In genomic region chr3:149816986-149817385, GRCh38 we compare ENCODE assay signal across 11 cellular contexts. TPM values are rescaled to one million over a fixed set of nuclear protein-coding genes. Genes with fewer than 3 reads are reported as not detected.
A peak's percentile ranks its signal among the peaks of the same experiment; 100 is the strongest.
DNase-seq lines count a peak whose midpoint lies in the region; ATAC-seq, FAIRE-seq and TF ChIP-seq lines count a peak whose summit lies in the region.
"Had no signal": no experiment of that assay in that cellular context is flagged by ENCODE, and none has a peak within 500 bp of the region (broad histone marks: within the 10 kb centered on the region; RNA-seq: fewer than 3 reads in every experiment).

No MANE protein-coding gene starts in this region.

- TF ChIP-seq POLR2A in GM12878 (IDR thresholded peaks at IDR 0.05; ENCODE audit: low read depth, low read length): no peak

- RAD21 ChIA-PET in GM12878 (lab: Charles Lee; ENCODE audit: unreplicated experiment): interaction anchor here (1.2 kb wide), 1 partner anchor 9 kb away, joined by 3 read pairs; no protein-coding TSS in a partner anchor

- SMC1A ChIA-PET in GM12878 (lab: Charles Lee; ENCODE audit: uncharacterized antibody, unreplicated experiment): interaction anchor here (0.6 to 0.8 kb wide), 3 partner anchors 8 to 293 kb away, joined by 3 read pairs; no protein-coding TSS in a partner anchor

- H2AFZ ChIP-seq in GM12878 (ENCODE audit: control insufficient read depth, low read depth, low read length) (no peak overlapping the region), OCI-LY7 (ENCODE audit: low read length) (no peak overlapping the region)

- FAIRE-seq in GM12878 (lab: Jason Lieb, UNC): no peak

- intact Hi-C loops in GM12878 (cut with micrococcal nuclease; ENCODE audit: unreplicated experiment) (no loop called here), OCI-LY7 (cut with micrococcal nuclease; ENCODE audit: unreplicated experiment) (no loop called here)
- intact Hi-C loops in activated T-helper 1 cell treated with anti-CD3 and anti-CD28 coated beads, Interleukin-12 subunit alpha, Interleukin-12 subunit beta, Interleukin-2, Interleukin-4 antibody, amounts not matched to agents 30 ng/mL and 10 ng/mL and 1 ng/mL, durations not matched to agents 14 hours and 24 hours and 36 hours (cut with micrococcal nuclease): loop anchor here (10.0 kb wide), 1 partner anchor 788 kb away; the partner anchor contains the start of gene SELENOT

- H3K9ac ChIP-seq in GM12878 (ENCODE audit: control insufficient read depth, insufficient read depth, low read length): no peak overlapping the region

- H4K20me1 ChIP-seq in GM12878 (ENCODE audit: control insufficient read depth, insufficient read depth): no peaks in the 10 kb centered on the region
- H4K20me1 ChIP-seq in OCI-LY7 (ENCODE audit: insufficient read depth, low read length): peaks cover 20% of the 10 kb centered on the region

- CTCF ChIA-PET in GM12878 (lab: Yijun Ruan, JAX) (interaction anchor here (1.0 to 2.8 kb wide), 2 partner anchors 9 to 63 kb away, joined by 4 to 22 read pairs; no protein-coding TSS in a partner anchor), OCI-LY7 (lab: Charles Lee; ENCODE audit: unreplicated experiment) (no interaction called here)

- TF ChIP-seq CTCF in GM12878 (IDR thresholded peaks at IDR 0.05 in 2 of 3, conservative IDR thresholded peaks at IDR 0.05 in 1 of 3; ENCODE audit: control insufficient read depth in 2 of 3, extremely low read depth in 1 of 3, insufficient read depth in 1 of 3, low read depth in 3 of 3, low read length in 3 of 3) (no peak), OCI-LY7 (conservative IDR thresholded peaks at IDR 0.05; ENCODE audit: low read length) (no peak)

- POLR2A ChIA-PET in GM12878 (lab: Charles Lee): interaction anchor here (0.6 to 1.4 kb wide), 2 partner anchors 9 to 28 kb away, joined by 3 read pairs; no protein-coding TSS in a partner anchor
- POLR2A ChIA-PET in OCI-LY7 (lab: Charles Lee): no interaction called here

- H3K4me1 Mint-ChIP-seq in memory B cell: peaks cover 51% of the 10 kb centered on the region
- H3K4me1 Mint-ChIP-seq in activated T-helper 1 cell treated with anti-CD3 and anti-CD28 coated beads, Interleukin-12 subunit alpha, Interleukin-12 subunit beta, Interleukin-2, Interleukin-4 antibody, amounts not matched to agents 30 ng/mL and 10 ng/mL and 1 ng/mL, durations not matched to agents 14 hours and 24 hours and 36 hours (ENCODE audit: low read depth): peaks cover 65% of the 10 kb centered on the region

- 27% methylated on average over 2 of the region's 2 CpGs for WGBS in GM12878 (ENCODE audit: insufficient coverage, insufficient replicate concordance, low lambda C conversion rate, missing lambda C conversion rate)

- DNase-seq in COLO829 (ENCODE audit: low spot score): peak; percentile 72
- peak; percentile 22 for DNase-seq in M059J (ENCODE audit: low read depth)
- DNase-seq in GM12878 (ENCODE audit: low read depth, low spot score): no peak
- DNase-seq in memory B cell (ENCODE audit: low spot score in 2 of 2): no peak
- no peak for DNase-seq in OCI-LY7 (ENCODE audit: low spot score)
- no peak for DNase-seq in activated T-helper 1 cell treated with anti-CD3 and anti-CD28 coated beads, Interleukin-12 subunit alpha, Interleukin-12 subunit beta, Interleukin-2, Interleukin-4 antibody, amounts not matched to agents 30 ng/mL and 10 ng/mL and 1 ng/mL, durations not matched to agents 14 hours and 24 hours and 36 hours (ENCODE audit: low spot score)
- no peak for DNase-seq in T1000 (lab: John Stamatoyannopoulos, UW)
- DNase-seq in ureter (ENCODE audit: low spot score): no peak
- DNase-seq: NCI-H526 treated with DMSO at 0.1 percent for 48 hours had no signal

- H3K27ac ChIP-seq in GM12878 (ENCODE audit: control insufficient read depth, insufficient read depth): no peak overlapping the region
- H3K27ac ChIP-seq in OCI-LY7 (ENCODE audit: low read depth, low read length, poor library complexity, severe bottlenecking): no peak overlapping the region

- no peaks in the 10 kb centered on the region for H3K27me3 ChIP-seq in GM12878 (replicated peaks in 1 of 2; ENCODE audit: control insufficient read depth in 2 of 2, insufficient read depth in 2 of 2, low read length in 1 of 2)

- H3K4me3 ChIP-seq in GM12878 (0 out of 2 replicates have a peak overlapping the region, but pooled peaks have one; percentile 20), OCI-LY7 (ENCODE audit: low read depth, low read length, poor library complexity, severe bottlenecking) (no peak overlapping the region)

- TF ChIP-seq EP300 in GM12878 (IDR thresholded peaks at IDR 0.05; ENCODE audit: borderline replicate concordance in 1 of 2, control insufficient read depth in 1 of 2, low read depth in 2 of 2, low read length in 2 of 2): peak in 1 of 2 experiments; percentile 65; a peak in 1 of 4 replicates

- H3K4me3 Mint-ChIP-seq in memory B cell: no peak overlapping the region
- no peak overlapping the region for H3K4me3 Mint-ChIP-seq in activated T-helper 1 cell treated with anti-CD3 and anti-CD28 coated beads, Interleukin-12 subunit alpha, Interleukin-12 subunit beta, Interleukin-2, Interleukin-4 antibody, amounts not matched to agents 30 ng/mL and 10 ng/mL and 1 ng/mL, durations not matched to agents 14 hours and 24 hours and 36 hours

- H3K27me3 Mint-ChIP-seq in memory B cell: no peaks in the 10 kb centered on the region
- no peaks in the 10 kb centered on the region for H3K27me3 Mint-ChIP-seq in activated T-helper 1 cell treated with anti-CD3 and anti-CD28 coated beads, Interleukin-12 subunit alpha, Interleukin-12 subunit beta, Interleukin-2, Interleukin-4 antibody, amounts not matched to agents 30 ng/mL and 10 ng/mL and 1 ng/mL, durations not matched to agents 14 hours and 24 hours and 36 hours (ENCODE audit: insufficient read depth)

- no peaks in the 10 kb centered on the region for H3K9me2 ChIP-seq in OCI-LY7 (ENCODE audit: insufficient read depth, low read length)

- H3K9me3 ChIP-seq in GM12878 (replicated peaks; ENCODE audit: control insufficient read depth, insufficient read depth, low read length) (peaks cover 2% of the 10 kb centered on the region; the same call in 2 of the 3 replicates), OCI-LY7 (ENCODE audit: low read length) (peaks cover 12% of the 10 kb centered on the region; the same call in 1 of the 2 replicates)

- in situ Hi-C loops in GM12878 (cut with MboI): no loop called here

- H3K4me1 ChIP-seq in GM12878 (ENCODE audit: control insufficient read depth, insufficient read depth, low read length) (no peaks in the 10 kb centered on the region), OCI-LY7 (ENCODE audit: insufficient read depth, low read length, poor library complexity, severe bottlenecking) (peaks cover 27% of the 10 kb centered on the region)

- H3K36me3 Mint-ChIP-seq in memory B cell: peaks cover 5% of the 10 kb centered on the region
- H3K36me3 Mint-ChIP-seq in activated T-helper 1 cell treated with anti-CD3 and anti-CD28 coated beads, Interleukin-12 subunit alpha, Interleukin-12 subunit beta, Interleukin-2, Interleukin-4 antibody, amounts not matched to agents 30 ng/mL and 10 ng/mL and 1 ng/mL, durations not matched to agents 14 hours and 24 hours and 36 hours (ENCODE audit: low read depth): peaks cover 17% of the 10 kb centered on the region

- peak overlapping the region; percentile 41; the same call in 1 of the 2 replicates for H3K4me2 ChIP-seq in GM12878 (ENCODE audit: control insufficient read depth, insufficient read depth)
- H3K4me2 ChIP-seq in OCI-LY7 (ENCODE audit: low read length): no peak overlapping the region

- H3K79me2 ChIP-seq in GM12878 (ENCODE audit: control insufficient read depth, insufficient read depth, low read length) (peaks cover 78% of the 10 kb centered on the region), OCI-LY7 (ENCODE audit: insufficient read depth, low read depth, low read length) (peaks cover 89% of the 10 kb centered on the region)

- no peaks in the 10 kb centered on the region for H3K9me3 Mint-ChIP-seq in memory B cell
- no peaks in the 10 kb centered on the region for H3K9me3 Mint-ChIP-seq in activated T-helper 1 cell treated with anti-CD3 and anti-CD28 coated beads, Interleukin-12 subunit alpha, Interleukin-12 subunit beta, Interleukin-2, Interleukin-4 antibody, amounts not matched to agents 30 ng/mL and 10 ng/mL and 1 ng/mL, durations not matched to agents 14 hours and 24 hours and 36 hours

- H3K36me3 ChIP-seq in GM12878 (ENCODE audit: control insufficient read depth in 2 of 2, insufficient read depth in 2 of 2, low read length in 1 of 2) (no peaks in the 10 kb centered on the region), OCI-LY7 (ENCODE audit: insufficient read depth, low read length) (peaks cover 6% of the 10 kb centered on the region; the same call in 1 of the 2 replicates)

- H3K27ac Mint-ChIP-seq in memory B cell: peak overlapping the region; percentile 33
- no peak overlapping the region for H3K27ac Mint-ChIP-seq in activated T-helper 1 cell treated with anti-CD3 and anti-CD28 coated beads, Interleukin-12 subunit alpha, Interleukin-12 subunit beta, Interleukin-2, Interleukin-4 antibody, amounts not matched to agents 30 ng/mL and 10 ng/mL and 1 ng/mL, durations not matched to agents 14 hours and 24 hours and 36 hours

- BruUV-seq in GM12878 (replicated peaks; lab: Mats Ljungman, UMichigan): no TSS peak
- no TSS peak for BruUV-seq in OCI-LY7 (replicated peaks; lab: Mats Ljungman, UMichigan)

- ATAC-seq in GM12878 (no peak), memory B cell (ENCODE audit: low read depth) (no peak)
- ATAC-seq: esophagus mucosa had no signal

- TF ChIP-seq RAD21 in GM12878 (IDR thresholded peaks at IDR 0.05; ENCODE audit: insufficient read depth, low read depth, low read length): no peak

RNA-seq across cellular contexts. Expression of gene RNF13, which starts 4.0 kb away (rescaled TPM):
- total RNA-seq in M059J (2014; rRNA removed; shearing (Covaris generic)): 37.3 and 38.2 TPM in 2 replicates
- total RNA-seq in GM12878 (2013; cell fraction: nucleolus; rRNA removed): 75.3 and 82.0 TPM in 2 replicates
- 31.3 and 32.3 TPM in 2 replicates for total RNA-seq in GM12878 (2014; rRNA removed)
- total RNA-seq in GM12878 (2014; rRNA removed; fragmentation: Illumina TruSeq; extraction: Trizol): 34.6 and 37.8 TPM in 2 replicates
- total RNA-seq in GM12878 (2021): 22.3 and 24.8 TPM in 2 replicates
- 21.5 TPM for polyA plus RNA-seq in GM12878 (2011; ENCODE audit: low read depth)
- 45.9 and 80.0 TPM in 2 replicates for polyA plus RNA-seq in GM12878 (2011; rRNA removed)
- 19.5 and 21.2 TPM in 2 replicates for polyA plus RNA-seq in GM12878 (2011; cell fraction: cytosol; rRNA removed)
- 17.0 and 24.9 TPM in 2 replicates for polyA plus RNA-seq in GM12878 (2011; cell fraction: nucleus; rRNA removed)
- polyA plus RNA-seq in GM12878 (2012): 21.9 and 26.5 TPM in 2 replicates
- 27.2 and 35.5 TPM in 2 replicates for polyA plus RNA-seq in GM12878 (2014; fragmentation: Illumina TruSeq; extraction: Trizol)
- polyA plus RNA-seq in GM12878 (2014; fragmentation: Nextera tagmentation; extraction: Ambion mirVana): 10 to 100 TPM; 38.7 to 45.9 TPM
- polyA plus RNA-seq in GM12878 (2014; rRNA removed): 12.2 and 18.9 TPM in 2 replicates
- polyA plus RNA-seq in GM12878 (2016; fragmentation: Nextera tagmentation; extraction: Ambion mirVana): 10 to 100 TPM; 54.9 to 73.4 TPM
- 53.6 and 67.8 TPM in 2 replicates for polyA minus RNA-seq in GM12878 (2011; rRNA and poly(A)+ RNA removed)
- 25.3 and 29.0 TPM in 2 replicates for polyA minus RNA-seq in GM12878 (2011; cell fraction: cytosol; rRNA and poly(A)+ RNA removed)
- 40.5 and 58.5 TPM in 2 replicates for polyA minus RNA-seq in GM12878 (2011; cell fraction: nucleus; rRNA and poly(A)+ RNA removed)
- total RNA-seq in OCI-LY7 (2014; rRNA removed; shearing (Covaris generic)): 16.1 and 26.2 TPM in 2 replicates
- total RNA-seq in OCI-LY7 (2022): 37.3 and 48.5 TPM in 2 replicates
- total RNA-seq in activated T-helper 1 cell treated with anti-CD3 and anti-CD28 coated beads, Interleukin-12 subunit alpha, Interleukin-12 subunit beta, Interleukin-2, Interleukin-4 antibody, amounts not matched to agents 30 ng/mL and 10 ng/mL and 1 ng/mL, durations not matched to agents 14 hours and 24 hours and 36 hours: 41.1 and 41.6 TPM in 2 replicates
- 93.3 TPM for total RNA-seq in ureter

RNA-seq across cellular contexts. Expression of gene ANKUB1, which starts 24.6 kb away (rescaled TPM):
- not detected in 2 replicates for total RNA-seq in M059J (2014; rRNA removed; shearing (Covaris generic))
- total RNA-seq in GM12878 (2013; cell fraction: nucleolus; rRNA removed): not detected in 2 replicates
- total RNA-seq in GM12878 (2014; rRNA removed): not detected in 2 replicates
- total RNA-seq in GM12878 (2014; rRNA removed; fragmentation: Illumina TruSeq; extraction: Trizol): not detected in 2 replicates
- total RNA-seq in GM12878 (2021): not detected in 2 replicates
- not detected for polyA plus RNA-seq in GM12878 (2011; ENCODE audit: low read depth)
- 0.08 TPM in 1 of 2 replicates, not detected in the other for polyA plus RNA-seq in GM12878 (2011; rRNA removed)
- not detected in 2 replicates for polyA plus RNA-seq in GM12878 (2011; cell fraction: cytosol; rRNA removed)
- polyA plus RNA-seq in GM12878 (2011; cell fraction: nucleus; rRNA removed): not detected in 2 replicates
- polyA plus RNA-seq in GM12878 (2012): not detected in 2 replicates
- not detected in 2 replicates for polyA plus RNA-seq in GM12878 (2014; fragmentation: Illumina TruSeq; extraction: Trizol)
- polyA plus RNA-seq in GM12878 (2014; fragmentation: Nextera tagmentation; extraction: Ambion mirVana): not detected
- polyA plus RNA-seq in GM12878 (2014; rRNA removed): not detected in 2 replicates
- polyA plus RNA-seq in GM12878 (2016; fragmentation: Nextera tagmentation; extraction: Ambion mirVana): not detected
- not detected in 2 replicates for polyA minus RNA-seq in GM12878 (2011; rRNA and poly(A)+ RNA removed)
- polyA minus RNA-seq in GM12878 (2011; cell fraction: cytosol; rRNA and poly(A)+ RNA removed): not detected in 2 replicates
- polyA minus RNA-seq in GM12878 (2011; cell fraction: nucleus; rRNA and poly(A)+ RNA removed): not detected in 2 replicates
- total RNA-seq in OCI-LY7 (2014; rRNA removed; shearing (Covaris generic)): not detected in 2 replicates
- not detected in 2 replicates for total RNA-seq in OCI-LY7 (2022)
- not detected in 2 replicates for total RNA-seq in activated T-helper 1 cell treated with anti-CD3 and anti-CD28 coated beads, Interleukin-12 subunit alpha, Interleukin-12 subunit beta, Interleukin-2, Interleukin-4 antibody, amounts not matched to agents 30 ng/mL and 10 ng/mL and 1 ng/mL, durations not matched to agents 14 hours and 24 hours and 36 hours
- total RNA-seq in ureter: not detected
- total RNA-seq: esophagus mucosa, urinary bladder had no signal
- polyA plus RNA-seq: urinary bladder had no signal

Comparison
In these comparisons a context has a peak if more than half of its experiments do, and no peak if none do; other contexts are left out.
1. DNase-seq: peak in COLO829 (single experiment) and M059J (single experiment); none in GM12878 (single experiment), memory B cell (0 of 2), OCI-LY7 (single experiment), activated T-helper 1 cell treated with anti-CD3 and anti-CD28 coated beads, Interleukin-12 subunit alpha, Interleukin-12 subunit beta, Interleukin-2, Interleukin-4 antibody, amounts not matched to agents 30 ng/mL and 10 ng/mL and 1 ng/mL, durations not matched to agents 14 hours and 24 hours and 36 hours (single experiment), T1000 (single experiment) and ureter (single experiment).